11 cellular contexts compared by ENCODE assay signal in genomic region chr6:162706236-162706635, GRCh38. TPM values are rescaled to one million over a fixed set of nuclear protein-coding genes. Genes with fewer than 3 reads are reported as not detected.
DNase-seq lines count a peak whose midpoint lies in the region; ATAC-seq and TF ChIP-seq lines count a peak whose summit lies in the region.
"Had no signal": no experiment of that assay in that cellular context is flagged by ENCODE, and none has a peak within 500 bp of the region (broad histone marks: within the 10 kb centered on the region; RNA-seq: fewer than 3 reads in every experiment).

No MANE protein-coding gene starts in this region.

- H2AK5ac ChIP-seq in trophoblast cell (ENCODE audit: low read length) = no peak overlapping the region

- H3K36me3 ChIP-seq in trophoblast cell (ENCODE audit: control insufficient read depth in 1 of 2, insufficient read depth in 2 of 2, low read length in 2 of 2) = no peaks in the 10 kb centered on the region

- no peak overlapping the region for H4K91ac ChIP-seq in trophoblast cell (ENCODE audit: low read depth, low read length)

- H2BK120ac ChIP-seq in trophoblast cell (ENCODE audit: insufficient read depth, low read length, poor library complexity) = no peak overlapping the region

- no peak overlapping the region for H3K23ac ChIP-seq in trophoblast cell (ENCODE audit: low read length)

- H3K9me3 ChIP-seq in trophoblast cell (ENCODE audit: insufficient read depth, low read depth, low read length) (no peaks in the 10 kb centered on the region), T-helper 17 cell (ENCODE audit: control insufficient read depth, low read length, poor library complexity, severe bottlenecking) (no peaks in the 10 kb centered on the region)

- TF ChIP-seq CTCF in nephron progenitor cell (IDR thresholded peaks at IDR 0.05) = no peak

- H3K27ac ChIP-seq in trophoblast cell (ENCODE audit: low read depth, low read length) = no peak overlapping the region

- H4K12ac ChIP-seq in trophoblast cell (ENCODE audit: low read depth, low read length) = no peak overlapping the region

- H3K27me3 Mint-ChIP-seq in nephron progenitor cell (ENCODE audit: low read depth, poor library complexity) = no peaks in the 10 kb centered on the region
- H3K27me3 Mint-ChIP-seq in T-helper 17 cell = no peaks in the 10 kb centered on the region

- H3K4me2 ChIP-seq in trophoblast cell (ENCODE audit: low read length) = no peak overlapping the region

- no peak overlapping the region for H2BK5ac ChIP-seq in trophoblast cell (ENCODE audit: low read depth, low read length, poor library complexity)

- peaks cover 16% of the 10 kb centered on the region for H3K9me3 Mint-ChIP-seq in nephron progenitor cell
- H3K9me3 Mint-ChIP-seq: T-helper 2 cell treated with Interferon-gamma antibody and Interleukin-4, amounts not matched to agents 5 μg/mL and 100 μg/mL, for 36 hours had no signal

- no peak overlapping the region for H3K4me3 ChIP-seq in trophoblast cell (ENCODE audit: low read depth, low read length)

- no peak overlapping the region for H4K8ac ChIP-seq in trophoblast cell (ENCODE audit: low read depth, low read length)

- peak; percentile 22 for DNase-seq in AG20443 (ENCODE audit: low spot score)
- peak; percentile 87 for DNase-seq in NCI-H446 treated with DMSO at 0.1 percent for 48 hours (lab: John Stamatoyannopoulos, UW)
- DNase-seq in globus pallidus (ENCODE audit: low spot score) = peak; percentile 77
- no peak for DNase-seq in nephron progenitor cell
- DNase-seq in trophoblast cell = no peak
- DNase-seq in stimulated activated CD8-positive, alpha-beta memory T cell treated with anti-CD3 and anti-CD28 coated beads, Interleukin-4, amount 100 ng/mL, for 48 hours = no peak
- DNase-seq in T-helper 17 cell = no peak
- DNase-seq: effector CD4-positive, alpha-beta T cell; NCI-H774 had no signal

- H3K36me3 Mint-ChIP-seq in nephron progenitor cell (ENCODE audit: low read depth) (peaks cover 8% of the 10 kb centered on the region), T-helper 17 cell (ENCODE audit: low read depth) (no peaks in the 10 kb centered on the region)

- H3K4ac ChIP-seq in trophoblast cell (ENCODE audit: low read depth, low read length) = no peak overlapping the region

- no peak overlapping the region for H2BK12ac ChIP-seq in trophoblast cell (ENCODE audit: low read length)

- H3K18ac ChIP-seq in trophoblast cell (ENCODE audit: low read length) = no peak overlapping the region

- no CpG with 5 or more reads among the region's 6 CpGs for WGBS in trophoblast cell (ENCODE audit: extremely low coverage, insufficient coverage, insufficient read length)

- H3K27ac Mint-ChIP-seq in nephron progenitor cell (peak overlapping the region; percentile 81), T-helper 17 cell (no peak overlapping the region)
- H3K27ac Mint-ChIP-seq: T-helper 2 cell treated with Interferon-gamma antibody and Interleukin-4, amounts not matched to agents 5 μg/mL and 100 μg/mL, for 36 hours had no signal

- no peak overlapping the region for H2AFZ ChIP-seq in trophoblast cell (ENCODE audit: insufficient read depth, low read length, poor library complexity)

- no peaks in the 10 kb centered on the region for H3K4me1 ChIP-seq in trophoblast cell (ENCODE audit: control insufficient read depth in 1 of 2, insufficient read depth in 2 of 2, low read length in 2 of 2)

- no peaks in the 10 kb centered on the region for H3K79me1 ChIP-seq in trophoblast cell (ENCODE audit: low read length)

- ATAC-seq in GM18517 (IDR thresholded peaks at IDR 0.05; ENCODE audit: unreplicated experiment) = no peak
- ATAC-seq in T-helper 17 cell = no peak

- H3K9ac ChIP-seq in trophoblast cell (ENCODE audit: low read length) = no peak overlapping the region

- H3K4me3 Mint-ChIP-seq in nephron progenitor cell = no peak overlapping the region
- H3K4me3 Mint-ChIP-seq in T-helper 17 cell = no peak overlapping the region
- H3K4me3 Mint-ChIP-seq: T-helper 2 cell treated with Interferon-gamma antibody and Interleukin-4, amounts not matched to agents 5 μg/mL and 100 μg/mL, for 36 hours had no signal

- H3K4me1 Mint-ChIP-seq in nephron progenitor cell (peaks cover 16% of the 10 kb centered on the region), T-helper 17 cell (no peaks in the 10 kb centered on the region)

- H3K27me3 ChIP-seq in trophoblast cell (ENCODE audit: insufficient read depth, low read length) = no peaks in the 10 kb centered on the region

- H3K79me2 ChIP-seq in trophoblast cell (ENCODE audit: control insufficient read depth, insufficient read depth, low read length, poor library complexity) = no peaks in the 10 kb centered on the region

- no peak overlapping the region for H3K14ac ChIP-seq in trophoblast cell (ENCODE audit: low read length)

RNA-seq across cellular contexts. Expression of gene PRKN, which starts 21.3 kb away (rescaled TPM):
- polyA plus RNA-seq in trophoblast cell (2013) = 0.71 and 0.97 TPM in 2 replicates
- 1 to 10 TPM; 8.3 to 8.4 TPM for total RNA-seq in T-helper 17 cell

RNA-seq across cellular contexts. Expression of gene PACRG, which starts 21.5 kb away (rescaled TPM):
- polyA plus RNA-seq in trophoblast cell (2013) = 0.08 and 0.18 TPM in 2 replicates
- 1 to 10 TPM; 1.6 to 2.0 TPM for total RNA-seq in T-helper 17 cell

Comparison
In these comparisons a context has a peak if more than half of its experiments do, and no peak if none do; other contexts are left out.
1. DNase-seq: peak in AG20443 (single experiment), NCI-H446 treated with DMSO at 0.1 percent for 48 hours (single experiment) and globus pallidus (single experiment); none in nephron progenitor cell (single experiment), trophoblast cell (0 of 2), stimulated activated CD8-positive, alpha-beta memory T cell treated with anti-CD3 and anti-CD28 coated beads, Interleukin-4, amount 100 ng/mL, for 48 hours (single experiment) and T-helper 17 cell (0 of 3).